In the genomic region with DNA sequence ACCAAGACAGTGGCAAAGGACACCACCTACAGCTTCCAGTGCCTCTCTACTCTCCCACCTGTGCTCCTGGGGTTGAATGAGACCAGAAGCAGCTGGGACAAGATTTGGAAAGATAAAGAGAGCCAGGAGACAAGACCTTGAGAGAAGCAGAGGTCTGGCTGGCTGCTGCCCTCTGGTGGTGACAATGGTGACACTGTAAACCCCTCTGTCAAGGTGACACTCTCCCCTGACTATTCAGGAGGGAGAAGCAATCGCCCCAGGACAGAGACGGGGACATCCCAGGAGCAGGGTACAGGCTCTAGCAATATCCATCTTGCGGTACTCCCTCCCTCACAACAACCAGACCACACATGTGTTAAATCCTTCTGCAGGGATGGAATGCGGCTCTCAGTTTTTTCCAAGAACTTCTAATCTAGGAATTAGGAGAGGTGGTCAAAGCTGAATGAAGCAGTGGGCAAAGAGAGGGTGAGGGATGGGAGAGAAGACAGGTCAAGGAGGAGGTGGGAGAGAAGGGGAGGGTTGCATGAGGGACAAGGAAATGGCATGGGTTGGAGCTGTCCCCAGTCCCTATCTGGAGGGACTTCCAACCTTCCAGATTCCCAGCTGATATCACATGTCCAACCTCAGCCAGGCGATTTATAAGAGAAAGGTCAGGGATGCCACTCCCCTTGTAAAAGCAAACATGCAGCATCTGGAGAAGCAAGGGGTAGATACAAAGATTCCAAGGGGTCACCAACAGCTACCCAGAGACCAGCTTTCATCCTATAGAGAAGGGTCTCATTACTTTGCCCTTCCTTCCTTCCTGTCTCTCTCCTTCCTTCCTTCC, we compare ENCODE assay signal across 9 cellular contexts. TPM values are rescaled to one million over a fixed set of nuclear protein-coding genes. Genes with fewer than 3 reads are reported as not detected.
DNase-seq lines count a peak whose midpoint lies in the region; ATAC-seq lines count a peak whose summit lies in the region.
"Had no signal": no experiment of that assay in that cellular context is flagged by ENCODE, and none has a peak within 500 bp of the region (broad histone marks: within the 10 kb centered on the region; RNA-seq: fewer than 3 reads in every experiment).

No MANE protein-coding gene starts in this region.

- POLR2A ChIA-PET in activated naive CD8-positive, alpha-beta T cell treated with anti-CD3 and anti-CD28 coated beads, Interleukin-2, amount 10 ng/mL, durations not matched to agents 7 days and 5 days (lab: Charles Lee) = interaction anchor here (0.8 to 6.5 kb wide), 8 partner anchors 8 to 47 kb away, joined by 3 to 99 read pairs (median 6); partner anchors contain the start of genes ABI3 and GNGT2

- H3K36me3 Mint-ChIP-seq in activated naive CD8-positive, alpha-beta T cell treated with anti-CD3 and anti-CD28 coated beads, Interleukin-2, amount 10 ng/mL, durations not matched to agents 7 days and 5 days = peaks cover 7% of the 10 kb centered on the region

- H3K27ac Mint-ChIP-seq in activated naive CD8-positive, alpha-beta T cell treated with anti-CD3 and anti-CD28 coated beads, Interleukin-2, amount 10 ng/mL, durations not matched to agents 7 days and 5 days = no peak overlapping the region

- no peak overlapping the region for H3K4me3 Mint-ChIP-seq in activated naive CD8-positive, alpha-beta T cell treated with anti-CD3 and anti-CD28 coated beads, Interleukin-2, amount 10 ng/mL, durations not matched to agents 7 days and 5 days

- no peaks in the 10 kb centered on the region for H3K9me3 Mint-ChIP-seq in activated naive CD8-positive, alpha-beta T cell treated with anti-CD3 and anti-CD28 coated beads, Interleukin-2, amount 10 ng/mL, durations not matched to agents 7 days and 5 days

- intact Hi-C loops in cardiac septum (cut with DNase I) = loop anchor here (2.0 to 5.0 kb wide), 2 partner anchors 35 to 61 kb away; no protein-coding TSS in a partner anchor

- peaks cover 16% of the 10 kb centered on the region for H3K27me3 Mint-ChIP-seq in activated naive CD8-positive, alpha-beta T cell treated with anti-CD3 and anti-CD28 coated beads, Interleukin-2, amount 10 ng/mL, durations not matched to agents 7 days and 5 days

- DNase-seq in GF-D8 (lab: John Stamatoyannopoulos, UW) (peak; percentile 3), MV-4-11 (lab: John Stamatoyannopoulos, UW) (peak; percentile 58), SW480 (ENCODE audit: low spot score) (peak; percentile 69), cardiac septum (ENCODE audit: low spot score) (peak; percentile 88), renal cortical epithelial cell (ENCODE audit: low read depth) (peak; percentile 50), mesenteric fat pad (ENCODE audit: low spot score) (no peak)
- peak; percentile 76 for DNase-seq in activated naive CD8-positive, alpha-beta T cell treated with anti-CD3 and anti-CD28 coated beads, Interleukin-2, amount 10 ng/mL, durations not matched to agents 7 days and 5 days

- peaks cover 32% of the 10 kb centered on the region for H3K4me1 Mint-ChIP-seq in activated naive CD8-positive, alpha-beta T cell treated with anti-CD3 and anti-CD28 coated beads, Interleukin-2, amount 10 ng/mL, durations not matched to agents 7 days and 5 days

- ATAC-seq in activated naive CD8-positive, alpha-beta T cell treated with anti-CD3 and anti-CD28 coated beads, Interleukin-2, amount 10 ng/mL, durations not matched to agents 7 days and 5 days (ENCODE audit: low read depth) = peak; percentile 28
- no peak for ATAC-seq in GM21390 (IDR thresholded peaks at IDR 0.05; ENCODE audit: unreplicated experiment)

RNA-seq across cellular contexts. Expression of gene PHOSPHO1, which starts 2.9 kb away (rescaled TPM):
- total RNA-seq in activated naive CD8-positive, alpha-beta T cell treated with anti-CD3 and anti-CD28 coated beads, Interleukin-2, amount 10 ng/mL, durations not matched to agents 7 days and 5 days = not detected
- total RNA-seq in cardiac septum = 3.8 TPM
- 0.05 TPM in 1 of 2 replicates, not detected in the other for total RNA-seq in renal cortical epithelial cell
- 1.8 TPM for total RNA-seq in mesenteric fat pad
- total RNA-seq: glomerular endothelial cell had no signal

RNA-seq across cellular contexts. Expression of gene ABI3, which starts 17.1 kb away (rescaled TPM):
- total RNA-seq in activated naive CD8-positive, alpha-beta T cell treated with anti-CD3 and anti-CD28 coated beads, Interleukin-2, amount 10 ng/mL, durations not matched to agents 7 days and 5 days = 10 to 100 TPM; 86.4 to 86.7 TPM
- total RNA-seq in cardiac septum (6.0 TPM), renal cortical epithelial cell (0.17 TPM in 1 of 2 replicates, not detected in the other), mesenteric fat pad (12.5 TPM)

RNA-seq across cellular contexts. Expression of gene GNGT2, which starts 17.3 kb away (rescaled TPM):
- 10 to 100 TPM; 27.9 to 34.2 TPM for total RNA-seq in activated naive CD8-positive, alpha-beta T cell treated with anti-CD3 and anti-CD28 coated beads, Interleukin-2, amount 10 ng/mL, durations not matched to agents 7 days and 5 days
- total RNA-seq in cardiac septum (1.2 TPM), renal cortical epithelial cell (not detected in 2 replicates), mesenteric fat pad (1.5 TPM)

Comparison
In these comparisons a context has a peak if more than half of its experiments do, and no peak if none do; other contexts are left out.
1. RNA of gene GNGT2, which starts 17.3 kb away (total RNA-seq): 27.9 to 34.2 TPM in activated naive CD8-positive, alpha-beta T cell treated with anti-CD3 and anti-CD28 coated beads, Interleukin-2, amount 10 ng/mL, durations not matched to agents 7 days and 5 days; 1.5 TPM in mesenteric fat pad (single experiment), 1.2 TPM in cardiac septum (single experiment) and not detected in renal cortical epithelial cell; every median in the first group is over 10 times any median in the second.